14 cellular contexts compared by ENCODE assay signal in genomic region chr3:42764561-42765295, GRCh38. TPM values are rescaled to one million over a fixed set of nuclear protein-coding genes. Genes with fewer than 3 reads are reported as not detected.
"Had no signal": no experiment of that assay in that cellular context is flagged by ENCODE, and none has a peak within 500 bp of the region (broad histone marks: within the 10 kb centered on the region; RNA-seq: fewer than 3 reads in every experiment).

No MANE protein-coding gene starts in this region.

- H3K36me3 ChIP-seq: cardiac muscle cell, esophagus muscularis mucosa had no signal

- H3K79me2 ChIP-seq: hepatocyte had no signal

- DNase-seq: activated CD4-positive, alpha-beta T cell treated with anti-CD3 and anti-CD28 coated beads for 1 hour; activated CD4-positive, alpha-beta T cell treated with anti-CD3 and anti-CD28 coated beads, Interleukin-2, amount 50 U/mL, for 4 hours; activated CD8-positive, alpha-beta memory T cell treated with anti-CD3 and anti-CD28 coated beads, Interleukin-2, amount 10 ng/mL, durations not matched to agents 7 days and 5 days; activated T-cell treated with anti-CD3 and anti-CD28 coated beads, Interleukin-2, amount 50 U/mL, for 1 hour; kidney; left ventricle myocardium superior; right cardiac atrium; stimulated activated CD4-positive, alpha-beta T cell treated with anti-CD3 and anti-CD28 coated beads, Interleukin-4, amount 100 ng/mL, for 4 hours; stimulated activated CD8-positive, alpha-beta memory T cell treated with anti-CD3 and anti-CD28 coated beads, Interleukin-4, amount 100 ng/mL, for 48 hours; stimulated activated naive CD4-positive, alpha-beta T cell treated with Interleukin-2 at 50 U/mL for 16 hours had no signal

- H3K4me3 ChIP-seq: cardiac muscle cell, esophagus muscularis mucosa, hepatocyte, skin epidermis had no signal

- H3K9me3 ChIP-seq: esophagus muscularis mucosa had no signal

- H3K27ac ChIP-seq: cardiac muscle cell, esophagus muscularis mucosa, hepatocyte had no signal

- H2AFZ ChIP-seq: hepatocyte had no signal

- H3K27me3 ChIP-seq: cardiac muscle cell, esophagus muscularis mucosa, hepatocyte had no signal

- H3K4me2 ChIP-seq: hepatocyte had no signal

- FAIRE-seq: kidney had no signal

RNA-seq across cellular contexts. Expression of gene CCDC13, which starts 8.3 kb away (rescaled TPM):
- polyA plus RNA-seq: hepatocyte had no signal
